11 cellular contexts compared by ENCODE assay signal in genomic region chr3:59566481-59566975, GRCh38.
DNase-seq lines count a peak whose midpoint lies in the region; ATAC-seq and TF ChIP-seq lines count a peak whose summit lies in the region.
"Had no signal": no experiment of that assay in that cellular context is flagged by ENCODE, and none has a peak within 500 bp of the region (broad histone marks: within the 10 kb centered on the region; RNA-seq: fewer than 3 reads in every experiment).

No MANE protein-coding gene starts in this region.

- no peaks in the 10 kb centered on the region for H3K9me2 ChIP-seq in GM23338 (ENCODE audit: insufficient read depth)

- H3K79me2 ChIP-seq in GM23338 (replicated peaks; ENCODE audit: insufficient read depth) = no peaks in the 10 kb centered on the region

- no peaks in the 10 kb centered on the region for H3K4me1 ChIP-seq in GM23338 (ENCODE audit: insufficient read depth)
- H3K4me1 ChIP-seq: HAP-1 had no signal

- peak overlapping the region; percentile 5 to 25 for H3K4me3 Mint-ChIP-seq in activated T-cell treated with anti-CD3 and anti-CD28 coated beads, Interleukin-2, amount 50 U/mL, for 72 hours
- no peak overlapping the region for H3K4me3 Mint-ChIP-seq in GM23338
- H3K4me3 Mint-ChIP-seq: dendritic cell treated with granulocyte-macrophage colony-stimulating factor and Interleukin-4, amounts not matched to agents 40 ng/mL and 50 ng/mL, for 4 days had no signal

- no peaks in the 10 kb centered on the region for H3F3A ChIP-seq in GM23338 (replicated peaks; ENCODE audit: low read depth)

- H3K27me3 Mint-ChIP-seq in activated T-cell treated with anti-CD3 and anti-CD28 coated beads, Interleukin-2, amount 50 U/mL, for 72 hours (ENCODE audit: low read depth) = peaks cover 20% of the 10 kb centered on the region
- H3K27me3 Mint-ChIP-seq in GM23338 (ENCODE audit: insufficient read depth, low read depth, poor library complexity) = peaks cover 3% of the 10 kb centered on the region
- H3K27me3 Mint-ChIP-seq: dendritic cell treated with granulocyte-macrophage colony-stimulating factor and Interleukin-4, amounts not matched to agents 40 ng/mL and 50 ng/mL, for 4 days had no signal

- peaks cover 31% of the 10 kb centered on the region for H3K4me1 Mint-ChIP-seq in activated T-cell treated with anti-CD3 and anti-CD28 coated beads, Interleukin-2, amount 50 U/mL, for 72 hours (ENCODE audit: low read depth)
- no peaks in the 10 kb centered on the region for H3K4me1 Mint-ChIP-seq in GM23338

- ATAC-seq in activated T-cell treated with anti-CD3 and anti-CD28 coated beads, Interleukin-2, amount 50 U/mL, for 72 hours (replicated peaks in 1 of 2) = peak; percentile 99 to 100
- ATAC-seq in GM21528 (IDR thresholded peaks at IDR 0.05; ENCODE audit: low FRiP score, unreplicated experiment) (peak; percentile 98), HG03378 (IDR thresholded peaks at IDR 0.05; ENCODE audit: unreplicated experiment) (peak; percentile 99), GM23338 (no peak)

- no peak overlapping the region for H3K4me3 ChIP-seq in GM23338
- H3K4me3 ChIP-seq: HAP-1, thoracic aorta had no signal

- peaks cover 0 to 2% of the 10 kb centered on the region in 2 donors for H3K9me3 Mint-ChIP-seq in activated T-cell treated with anti-CD3 and anti-CD28 coated beads, Interleukin-2, amount 50 U/mL, for 72 hours
- H3K9me3 Mint-ChIP-seq in GM23338 = no peaks in the 10 kb centered on the region; the same call in 2 of the 3 replicates
- H3K9me3 Mint-ChIP-seq: dendritic cell treated with granulocyte-macrophage colony-stimulating factor and Interleukin-4, amounts not matched to agents 40 ng/mL and 50 ng/mL, for 4 days had no signal

- no peak overlapping the region for H3K4me2 ChIP-seq in GM23338

- peak; percentile 50 for DNase-seq in activated T-cell treated with anti-CD3 and anti-CD28 coated beads, Interleukin-2, amount 50 U/mL, for 72 hours
- DNase-seq in activated T-cell treated with anti-CD3 and anti-CD28 coated beads, Interleukin-2, amount 50 U/mL, for 1 hour = no peak
- DNase-seq in left kidney (ENCODE audit: low read depth, low spot score) (peak; percentile 53), retina (no peak), GM23338 (ENCODE audit: low spot score) (no peak), activated gamma-delta T cell (lab: John Stamatoyannopoulos, UW) (no peak)

- no peaks in the 10 kb centered on the region for H3K36me3 ChIP-seq in GM23338 (ENCODE audit: insufficient read depth)
- H3K36me3 ChIP-seq: HAP-1, thoracic aorta had no signal

- H2AFZ ChIP-seq in GM23338 = no peak overlapping the region

- TF ChIP-seq CTCF in GM23338 (conservative IDR thresholded peaks at IDR 0.05; ENCODE audit: low read depth in 2 of 2) = no peak

- no peaks in the 10 kb centered on the region for H3K27me3 ChIP-seq in GM23338 (ENCODE audit: insufficient read depth)

- no peak overlapping the region for H3K27ac Mint-ChIP-seq in activated T-cell treated with anti-CD3 and anti-CD28 coated beads, Interleukin-2, amount 50 U/mL, for 72 hours
- no peak overlapping the region for H3K27ac Mint-ChIP-seq in GM23338
- H3K27ac Mint-ChIP-seq: dendritic cell treated with granulocyte-macrophage colony-stimulating factor and Interleukin-4, amounts not matched to agents 40 ng/mL and 50 ng/mL, for 4 days had no signal

- no peak overlapping the region for H3K27ac ChIP-seq in GM23338 (ENCODE audit: low read depth)
- H3K27ac ChIP-seq: thoracic aorta had no signal

- H4K20me1 ChIP-seq in GM23338 (replicated peaks; ENCODE audit: insufficient read depth) = no peaks in the 10 kb centered on the region

- H3K36me3 Mint-ChIP-seq in activated T-cell treated with anti-CD3 and anti-CD28 coated beads, Interleukin-2, amount 50 U/mL, for 72 hours (ENCODE audit: insufficient read depth in 2 of 2) = peaks cover 0 to 3% of the 10 kb centered on the region in 2 donors
- no peaks in the 10 kb centered on the region; the same call in 2 of the 3 replicates for H3K36me3 Mint-ChIP-seq in GM23338 (ENCODE audit: low read depth)

TF ChIP-seq in GM23338, 12 proteins besides CTCF, POLR2A, EP300 and RAD21:
- TF ChIP-seq CREB1 (CRISPR knock-in tag; IDR thresholded peaks at IDR 0.05; ENCODE audit: low read depth) (no peak), ZNF114 (CRISPR knock-in tag; IDR thresholded peaks at IDR 0.05) (no peak), ETS1 (IDR thresholded peaks at IDR 0.05) (no peak), ZNF331 (CRISPR knock-in tag; IDR thresholded peaks at IDR 0.05; ENCODE audit: low read depth) (no peak), ZNF462 (CRISPR knock-in tag; IDR thresholded peaks at IDR 0.05) (no peak), NANOG (IDR thresholded peaks at IDR 0.05; ENCODE audit: borderline replicate concordance) (no peak)

Comparison
In these comparisons a context has a peak if more than half of its experiments do, and no peak if none do; other contexts are left out.
1. DNase-seq: peak in activated T-cell treated with anti-CD3 and anti-CD28 coated beads, Interleukin-2, amount 50 U/mL, for 72 hours (2 of 2) and left kidney (single experiment); none in activated T-cell treated with anti-CD3 and anti-CD28 coated beads, Interleukin-2, amount 50 U/mL, for 1 hour (single experiment), retina (single experiment), GM23338 (single experiment) and activated gamma-delta T cell (single experiment).